Comparison of ENCODE assay signal across 8 cellular contexts in genomic region chr11:18321991-18322711, GRCh38. TPM values are rescaled to one million over a fixed set of nuclear protein-coding genes. Genes with fewer than 3 reads are reported as not detected.
DNase-seq lines count a peak whose midpoint lies in the region; ATAC-seq and TF ChIP-seq lines count a peak whose summit lies in the region.

TSS of gene GTF2H1 (plus strand) at chr11:18322567. CDS start at chr11:18333075, 10,508 bp downstream.
A gene with protein sequence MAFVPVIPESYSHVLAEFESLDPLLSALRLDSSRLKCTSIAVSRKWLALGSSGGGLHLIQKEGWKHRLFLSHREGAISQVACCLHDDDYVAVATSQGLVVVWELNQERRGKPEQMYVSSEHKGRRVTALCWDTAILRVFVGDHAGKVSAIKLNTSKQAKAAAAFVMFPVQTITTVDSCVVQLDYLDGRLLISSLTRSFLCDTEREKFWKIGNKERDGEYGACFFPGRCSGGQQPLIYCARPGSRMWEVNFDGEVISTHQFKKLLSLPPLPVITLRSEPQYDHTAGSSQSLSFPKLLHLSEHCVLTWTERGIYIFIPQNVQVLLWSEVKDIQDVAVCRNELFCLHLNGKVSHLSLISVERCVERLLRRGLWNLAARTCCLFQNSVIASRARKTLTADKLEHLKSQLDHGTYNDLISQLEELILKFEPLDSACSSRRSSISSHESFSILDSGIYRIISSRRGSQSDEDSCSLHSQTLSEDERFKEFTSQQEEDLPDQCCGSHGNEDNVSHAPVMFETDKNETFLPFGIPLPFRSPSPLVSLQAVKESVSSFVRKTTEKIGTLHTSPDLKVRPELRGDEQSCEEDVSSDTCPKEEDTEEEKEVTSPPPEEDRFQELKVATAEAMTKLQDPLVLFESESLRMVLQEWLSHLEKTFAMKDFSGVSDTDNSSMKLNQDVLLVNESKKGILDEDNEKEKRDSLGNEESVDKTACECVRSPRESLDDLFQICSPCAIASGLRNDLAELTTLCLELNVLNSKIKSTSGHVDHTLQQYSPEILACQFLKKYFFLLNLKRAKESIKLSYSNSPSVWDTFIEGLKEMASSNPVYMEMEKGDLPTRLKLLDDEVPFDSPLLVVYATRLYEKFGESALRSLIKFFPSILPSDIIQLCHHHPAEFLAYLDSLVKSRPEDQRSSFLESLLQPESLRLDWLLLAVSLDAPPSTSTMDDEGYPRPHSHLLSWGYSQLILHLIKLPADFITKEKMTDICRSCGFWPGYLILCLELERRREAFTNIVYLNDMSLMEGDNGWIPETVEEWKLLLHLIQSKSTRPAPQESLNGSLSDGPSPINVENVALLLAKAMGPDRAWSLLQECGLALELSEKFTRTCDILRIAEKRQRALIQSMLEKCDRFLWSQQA (minus strand): TSS chr11:18322140. CDS start chr11:18317858, 4,282 bp downstream.

- CTCF ChIA-PET in BJ (lab: Yijun Ruan, JAX), result interaction anchor here (1.1 to 1.9 kb wide), 2 partner anchors 72 to 78 kb away, joined by 3 to 8 read pairs; partner anchors contain the start of gene LDHA
- CTCF ChIA-PET in activated CD4-positive, alpha-beta T cell treated with anti-CD3 and anti-CD28 coated beads, Interleukin-2, amount 10 ng/mL, durations not matched to agents 7 days and 5 days (lab: Charles Lee), result interaction anchor here (0.5 to 2.6 kb wide), 5 partner anchors 36 to 1245 kb away, joined by 3 to 9 read pairs (median 3); partner anchors contain the start of gene RPS13

- ATAC-seq in GM19324 (IDR thresholded peaks at IDR 0.05; ENCODE audit: low FRiP score, unreplicated experiment), result peak; percentile 97
- peak; percentile 71 for ATAC-seq in HG03469 (IDR thresholded peaks at IDR 0.05; ENCODE audit: unreplicated experiment)

- no peaks in the 10 kb centered on the region for H3K27me3 Mint-ChIP-seq in activated CD4-positive, alpha-beta T cell treated with anti-CD3 and anti-CD28 coated beads, Interleukin-2, amount 10 ng/mL, durations not matched to agents 7 days and 5 days

- H3K9me3 Mint-ChIP-seq in activated CD4-positive, alpha-beta T cell treated with anti-CD3 and anti-CD28 coated beads, Interleukin-2, amount 10 ng/mL, durations not matched to agents 7 days and 5 days, result no peaks in the 10 kb centered on the region

- H3K27me3 ChIP-seq in BJ (ENCODE audit: control insufficient read depth, insufficient read depth, low read length), result no peaks in the 10 kb centered on the region

- TF ChIP-seq CTCF in BJ (IDR thresholded peaks at IDR 0.05; ENCODE audit: insufficient read depth, low read depth, low read length), result no peak

- peaks cover 42% of the 10 kb centered on the region for H3K36me3 Mint-ChIP-seq in activated CD4-positive, alpha-beta T cell treated with anti-CD3 and anti-CD28 coated beads, Interleukin-2, amount 10 ng/mL, durations not matched to agents 7 days and 5 days (ENCODE audit: low read depth)

- peaks cover 68% of the 10 kb centered on the region for H3K4me1 Mint-ChIP-seq in activated CD4-positive, alpha-beta T cell treated with anti-CD3 and anti-CD28 coated beads, Interleukin-2, amount 10 ng/mL, durations not matched to agents 7 days and 5 days

- H3K4me3 ChIP-seq in BJ (ENCODE audit: low read depth, low read length), result peak within 1 kb of the TSS; percentile 65

- POLR2A ChIA-PET in BJ (lab: Charles Lee), result interaction anchor here (0.8 to 1.3 kb wide), 3 partner anchors 9 to 73 kb away, joined by 3 to 5 read pairs (median 4); partner anchors contain the start of gene LDHA
- POLR2A ChIA-PET in activated CD4-positive, alpha-beta T cell treated with anti-CD3 and anti-CD28 coated beads, Interleukin-2, amount 10 ng/mL, durations not matched to agents 7 days and 5 days (lab: Charles Lee), result interaction anchor here (0.7 to 2.4 kb wide), 3 partner anchors 61 to 205 kb away, joined by 3 to 17 read pairs (median 6); partner anchors contain the start of gene LDHA

- peaks cover 1% of the 10 kb centered on the region; the same call in 1 of the 2 replicates for H3K36me3 ChIP-seq in BJ (ENCODE audit: control insufficient read depth, insufficient read depth, low read length)

- peak within 1 kb of the TSS; percentile 99 for H3K27ac Mint-ChIP-seq in activated CD4-positive, alpha-beta T cell treated with anti-CD3 and anti-CD28 coated beads, Interleukin-2, amount 10 ng/mL, durations not matched to agents 7 days and 5 days

- peak; percentile 84 for DNase-seq in BJ (ENCODE audit: low read depth)
- peak; percentile 98 for DNase-seq in NCI-H526 treated with DMSO at 0.1 percent for 48 hours (lab: John Stamatoyannopoulos, UW)
- DNase-seq in activated CD4-positive, alpha-beta T cell treated with anti-CD3 and anti-CD28 coated beads, Interleukin-2, amount 10 ng/mL, durations not matched to agents 7 days and 5 days, result peak; percentile 98
- peak; percentile 60 for DNase-seq in cortex of kidney (lab: John Stamatoyannopoulos, UW)
- peak; percentile 99 for DNase-seq in left kidney (ENCODE audit: low read depth, low spot score)
- DNase-seq in stimulated activated CD4-positive, alpha-beta T cell treated with anti-CD3 and anti-CD28 coated beads, Interleukin-2, amount 100 ng/mL, for 24 hours, result peak; percentile 92 to 93

- peak within 1 kb of the TSS; percentile 86 for H3K4me3 Mint-ChIP-seq in activated CD4-positive, alpha-beta T cell treated with anti-CD3 and anti-CD28 coated beads, Interleukin-2, amount 10 ng/mL, durations not matched to agents 7 days and 5 days

RNA-seq across cellular contexts. Expression of gene GTF2H1, which starts in this region (rescaled TPM):
- polyA plus RNA-seq in BJ (2011; rRNA removed), result 24.9 and 42.9 TPM in 2 replicates
- 32.2 and 33.5 TPM in 2 replicates for polyA minus RNA-seq in BJ (2011; rRNA and poly(A)+ RNA removed)
- 10 to 100 TPM; 50.6 to 57.6 TPM for total RNA-seq in activated CD4-positive, alpha-beta T cell treated with anti-CD3 and anti-CD28 coated beads, Interleukin-2, amount 10 ng/mL, durations not matched to agents 7 days and 5 days

RNA-seq across cellular contexts. Expression of the second gene that starts in this region (rescaled TPM):
- 15.3 and 23.2 TPM in 2 replicates for polyA plus RNA-seq in BJ (2011; rRNA removed)
- 14.1 and 21.7 TPM in 2 replicates for polyA minus RNA-seq in BJ (2011; rRNA and poly(A)+ RNA removed)
- total RNA-seq in activated CD4-positive, alpha-beta T cell treated with anti-CD3 and anti-CD28 coated beads, Interleukin-2, amount 10 ng/mL, durations not matched to agents 7 days and 5 days, result 10 to 100 TPM; 17.6 TPM

Comparison
In these comparisons a context has a peak if more than half of its experiments do, and no peak if none do; other contexts are left out.
1. Peak in every context shown above with its lines: DNase-seq, ATAC-seq and H3K4me3 ChIP-seq.